ENCODE assay signal across 20 cellular contexts in genomic region chr1:192543445-192543844, GRCh38. TPM values are rescaled to one million over a fixed set of nuclear protein-coding genes. Genes with fewer than 3 reads are reported as not detected.
"Had no signal": no experiment of that assay in that cellular context is flagged by ENCODE, and none has a peak within 500 bp of the region (broad histone marks: within the 10 kb centered on the region; RNA-seq: fewer than 3 reads in every experiment).

No MANE protein-coding gene starts in this region.

- H3K36me3 ChIP-seq: upper lobe of left lung had no signal

- H3K4me3 Mint-ChIP-seq: activated B cell treated with CpG ODN at 0.5 μM for 24 hours; activated CD4-positive, alpha-beta T cell treated with anti-CD3 and anti-CD28 coated beads, Interleukin-2, amount 10 ng/mL, durations not matched to agents 7 days and 5 days; activated CD8-positive, alpha-beta memory T cell treated with anti-CD3 and anti-CD28 coated beads, Interleukin-2, amount 10 ng/mL, durations not matched to agents 7 days and 5 days; activated naive CD8-positive, alpha-beta T cell; activated T-cell treated with anti-CD3 and anti-CD28 coated beads, Interleukin-2, amount 50 U/mL, for 24 hours; brain; naive B cell had no signal

- ATAC-seq: activated CD8-positive, alpha-beta memory T cell treated with anti-CD3 and anti-CD28 coated beads, Interleukin-2, amount 10 ng/mL, durations not matched to agents 7 days and 5 days; esophagus mucosa; left cardiac atrium had no signal

- H3K27me3 ChIP-seq: upper lobe of left lung had no signal

- H3K36me3 Mint-ChIP-seq: activated naive CD8-positive, alpha-beta T cell; brain; naive B cell had no signal

- DNase-seq: activated B cell treated with CpG ODN at 0.5 μM for 24 hours; activated CD4-positive, alpha-beta T cell treated with anti-CD3 and anti-CD28 coated beads, Interleukin-2, amount 10 ng/mL, durations not matched to agents 7 days and 5 days; activated CD8-positive, alpha-beta memory T cell treated with anti-CD3 and anti-CD28 coated beads, Interleukin-2, amount 10 ng/mL, durations not matched to agents 7 days and 5 days; activated effector memory CD4-positive, alpha-beta T cell treated with anti-CD3 and anti-CD28 coated beads, Interleukin-2, amount 50 U/mL, for 16 hours; activated T-cell treated with anti-CD3 and anti-CD28 coated beads, Interleukin-2, amount 50 U/mL, for 24 hours; amygdala; cerebellar nuclear complex; glutamatergic neuron; left cardiac atrium; naive B cell; stimulated activated CD4-positive, alpha-beta T cell treated with anti-CD3 and anti-CD28 coated beads, Interleukin-12 subunit alpha, Interleukin-12 subunit beta, amount 100 ng/mL, for 4 hours; stimulated activated naive CD4-positive, alpha-beta T cell treated with Interleukin-2 at 50 U/mL for 16 hours; upper lobe of left lung had no signal

- H3K27ac Mint-ChIP-seq: activated B cell treated with CpG ODN at 0.5 μM for 24 hours; activated CD4-positive, alpha-beta T cell treated with anti-CD3 and anti-CD28 coated beads, Interleukin-2, amount 10 ng/mL, durations not matched to agents 7 days and 5 days; activated CD8-positive, alpha-beta memory T cell treated with anti-CD3 and anti-CD28 coated beads, Interleukin-2, amount 10 ng/mL, durations not matched to agents 7 days and 5 days; activated naive CD8-positive, alpha-beta T cell; activated T-cell treated with anti-CD3 and anti-CD28 coated beads, Interleukin-2, amount 50 U/mL, for 24 hours; brain had no signal

- H3K27me3 Mint-ChIP-seq: activated B cell treated with CpG ODN at 0.5 μM for 24 hours; activated CD4-positive, alpha-beta T cell treated with anti-CD3 and anti-CD28 coated beads, Interleukin-2, amount 10 ng/mL, durations not matched to agents 7 days and 5 days; activated CD8-positive, alpha-beta memory T cell treated with anti-CD3 and anti-CD28 coated beads, Interleukin-2, amount 10 ng/mL, durations not matched to agents 7 days and 5 days; activated naive CD8-positive, alpha-beta T cell; activated T-cell treated with anti-CD3 and anti-CD28 coated beads, Interleukin-2, amount 50 U/mL, for 24 hours had no signal

- H3K4me3 ChIP-seq: lung, upper lobe of left lung had no signal

- H3K9me3 ChIP-seq: upper lobe of left lung had no signal

- H3K27ac ChIP-seq: upper lobe of left lung had no signal

- H3K9me3 Mint-ChIP-seq: activated B cell treated with CpG ODN at 0.5 μM for 24 hours; activated CD4-positive, alpha-beta T cell treated with anti-CD3 and anti-CD28 coated beads, Interleukin-2, amount 10 ng/mL, durations not matched to agents 7 days and 5 days; activated T-cell treated with anti-CD3 and anti-CD28 coated beads, Interleukin-2, amount 50 U/mL, for 24 hours; naive B cell had no signal

RNA-seq across cellular contexts. Expression of gene RGS1, which starts 32.1 kb away (rescaled TPM):
- total RNA-seq: dermis microvascular lymphatic vessel endothelial cell, fibroblast of villous mesenchyme, osteoblast had no signal
